ENCODE assay signal across 8 cellular contexts in the genomic region with DNA sequence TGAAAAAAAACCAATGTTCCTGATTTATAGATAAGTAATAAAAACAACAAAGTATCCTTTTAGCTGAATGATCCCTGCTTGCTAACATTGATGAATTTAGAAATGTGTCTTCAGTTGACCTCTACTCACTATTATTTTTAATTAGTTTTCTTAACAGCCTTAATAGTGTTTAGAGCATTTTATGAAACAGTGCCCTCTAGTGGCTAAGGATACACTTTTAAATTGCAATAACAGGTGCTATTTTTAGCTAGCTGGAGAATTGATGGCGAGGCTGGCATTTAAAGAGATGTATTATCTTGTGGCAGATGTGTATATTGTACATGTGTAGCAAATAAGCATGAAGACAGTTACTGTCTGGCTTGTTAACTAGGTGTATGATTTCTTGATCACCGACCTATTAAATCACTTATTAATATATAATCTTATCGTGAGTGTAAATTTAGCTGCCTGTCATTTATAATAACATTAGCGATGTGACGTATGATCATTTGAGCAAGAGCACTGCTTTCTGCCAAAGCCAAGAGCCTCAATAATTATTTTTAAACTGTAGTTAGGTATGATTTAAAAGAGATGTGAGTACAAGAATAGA.
A peak's percentile ranks its signal among the peaks of the same experiment; 100 is the strongest.
DNase-seq lines count a peak whose midpoint lies in the region; ATAC-seq, FAIRE-seq and TF ChIP-seq lines count a peak whose summit lies in the region.

No MANE protein-coding gene starts in this region.

- POLR2A ChIA-PET in CD8-positive, alpha-beta memory T cell (lab: Charles Lee) = no interaction called here

- no peaks in the 10 kb centered on the region for H3K27me3 ChIP-seq in CD8-positive, alpha-beta memory T cell (ENCODE audit: insufficient read depth, low read length, poor library complexity, severe bottlenecking)

- H3K27ac Mint-ChIP-seq in CD8-positive, alpha-beta memory T cell = no peak overlapping the region

- no peak overlapping the region for H3K4me3 Mint-ChIP-seq in CD8-positive, alpha-beta memory T cell

- in situ Hi-C loops in GM13976 (cut with MboI; ENCODE audit: low sequenced_read_pairs, unreplicated experiment) = no loop called here

- no peak overlapping the region for H3K27ac ChIP-seq in CD8-positive, alpha-beta memory T cell (ENCODE audit: low read depth, low read length)

- H3K4me1 ChIP-seq in CD8-positive, alpha-beta memory T cell (ENCODE audit: insufficient read depth, low read length) = no peaks in the 10 kb centered on the region

- no peak overlapping the region for H3K4me3 ChIP-seq in CD8-positive, alpha-beta memory T cell (ENCODE audit: low read length)

- CTCF ChIA-PET in CD8-positive, alpha-beta memory T cell (lab: Charles Lee) = interaction anchor here (1.0 kb wide), 1 partner anchor 9 kb away, joined by 5 read pairs; no protein-coding TSS in a partner anchor

- H3K9me3 ChIP-seq in CD8-positive, alpha-beta memory T cell (ENCODE audit: low read length) = no peaks in the 10 kb centered on the region

- no peaks in the 10 kb centered on the region for H3K36me3 ChIP-seq in CD8-positive, alpha-beta memory T cell (ENCODE audit: insufficient read depth, low read length)

- DNase-seq in GM13976 (ENCODE audit: low spot score) (peak; percentile 27), NCI-H1436 treated with DMSO at 0.1 percent for 48 hours (lab: John Stamatoyannopoulos, UW) (peak; percentile 24), amniotic epithelial cell (ENCODE audit: low read depth) (peak; percentile 24), kidney glomerular epithelial cell (lab: John Stamatoyannopoulos, UW) (peak; percentile 35), NOMO-1 treated with DMSO at 0.1 percent for 48 hours (lab: John Stamatoyannopoulos, UW; ENCODE audit: unreplicated experiment) (no peak)
- no peak for DNase-seq in CD8-positive, alpha-beta memory T cell

- TF ChIP-seq CTCF in GM13976 (IDR thresholded peaks at IDR 0.05; ENCODE audit: borderline replicate concordance, control extremely low read depth, extremely low read depth, insufficient read depth, missing control alignments) = peak; percentile 46

- peak; percentile 88 for FAIRE-seq in A204.1 (lab: Jason Lieb, UNC)

- no peaks in the 10 kb centered on the region for H3K36me3 Mint-ChIP-seq in CD8-positive, alpha-beta memory T cell

- no peak for ATAC-seq in GM19324 (IDR thresholded peaks at IDR 0.05; ENCODE audit: low FRiP score, unreplicated experiment)

- peaks cover 0 to 12% (median 9%) of the 10 kb centered on the region in 5 donors for H3K9me3 Mint-ChIP-seq in CD8-positive, alpha-beta memory T cell

- no peaks in the 10 kb centered on the region for H3K27me3 Mint-ChIP-seq in CD8-positive, alpha-beta memory T cell

- H3K4me1 Mint-ChIP-seq in CD8-positive, alpha-beta memory T cell = no peaks in the 10 kb centered on the region

Comparison
In these comparisons a context has a peak if more than half of its experiments do, and no peak if none do; other contexts are left out.
1. DNase-seq: peak in GM13976 (single experiment), NCI-H1436 treated with DMSO at 0.1 percent for 48 hours (single experiment), amniotic epithelial cell (single experiment) and kidney glomerular epithelial cell (single experiment); none in NOMO-1 treated with DMSO at 0.1 percent for 48 hours (single experiment) and CD8-positive, alpha-beta memory T cell (0 of 5).